8 cellular contexts compared by ENCODE assay signal in genomic region chr2:9951522-9952285, GRCh38. TPM values are rescaled to one million over a fixed set of nuclear protein-coding genes. Genes with fewer than 3 reads are reported as not detected.
A peak's percentile ranks its signal among the peaks of the same experiment; 100 is the strongest.
DNase-seq lines count a peak whose midpoint lies in the region; ATAC-seq and TF ChIP-seq lines count a peak whose summit lies in the region.

A gene with protein sequence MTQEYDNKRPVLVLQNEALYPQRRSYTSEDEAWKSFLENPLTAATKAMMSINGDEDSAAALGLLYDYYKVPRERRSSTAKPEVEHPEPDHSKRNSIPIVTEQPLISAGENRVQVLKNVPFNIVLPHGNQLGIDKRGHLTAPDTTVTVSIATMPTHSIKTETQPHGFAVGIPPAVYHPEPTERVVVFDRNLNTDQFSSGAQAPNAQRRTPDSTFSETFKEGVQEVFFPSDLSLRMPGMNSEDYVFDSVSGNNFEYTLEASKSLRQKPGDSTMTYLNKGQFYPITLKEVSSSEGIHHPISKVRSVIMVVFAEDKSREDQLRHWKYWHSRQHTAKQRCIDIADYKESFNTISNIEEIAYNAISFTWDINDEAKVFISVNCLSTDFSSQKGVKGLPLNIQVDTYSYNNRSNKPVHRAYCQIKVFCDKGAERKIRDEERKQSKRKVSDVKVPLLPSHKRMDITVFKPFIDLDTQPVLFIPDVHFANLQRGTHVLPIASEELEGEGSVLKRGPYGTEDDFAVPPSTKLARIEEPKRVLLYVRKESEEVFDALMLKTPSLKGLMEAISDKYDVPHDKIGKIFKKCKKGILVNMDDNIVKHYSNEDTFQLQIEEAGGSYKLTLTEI (plus strand): TSS chr2:9951693. CDS start chr2:9951834, 141 bp downstream.

- peak; percentile 100 for DNase-seq in AG20443 (ENCODE audit: low spot score)
- peak; percentile 90 for DNase-seq in NCI-H510A treated with DMSO at 0.1 percent for 48 hours (lab: John Stamatoyannopoulos, UW)
- peak; percentile 91 for DNase-seq in activated CD4-positive, alpha-beta T cell treated with anti-CD3 and anti-CD28 coated beads for 48 hours
- DNase-seq in coronary artery (ENCODE audit: low spot score), result peak; percentile 91
- peak; percentile 90 to 94 for DNase-seq in left colon
- DNase-seq in stimulated activated CD4-positive, alpha-beta T cell treated with anti-CD3 and anti-CD28 coated beads, Interleukin-1b, Interleukin-23, amount 100 ng/mL, for 24 hours (ENCODE audit: low read depth in 4 of 4, low spot score in 1 of 4), result peak; percentile 59 to 89 (median 79)

- ATAC-seq in GM19328 (IDR thresholded peaks at IDR 0.05; ENCODE audit: unreplicated experiment) (peak; percentile 97), HG03457 (IDR thresholded peaks at IDR 0.05; ENCODE audit: unreplicated experiment) (peak; percentile 92), left colon (peak; percentile 96)

- H3K27ac ChIP-seq in coronary artery, result peak within 1 kb of the TSS in 1 of 2 donors; percentile 77

- peak within 1 kb of the TSS; percentile 91 for H3K4me3 ChIP-seq in coronary artery

- intact Hi-C loops in left colon (cut with DNase I, micrococcal nuclease), result no loop called here

- TF ChIP-seq CTCF in coronary artery (IDR thresholded peaks at IDR 0.05), result no peak

RNA-seq across cellular contexts. Expression of the gene that starts here (rescaled TPM):
- total RNA-seq in left colon, result 1 to 10 TPM; 2.3 TPM
